18 cellular contexts compared by ENCODE assay signal in genomic region chr13:40024962-40025714, GRCh38.
DNase-seq lines count a peak whose midpoint lies in the region; ATAC-seq and TF ChIP-seq lines count a peak whose summit lies in the region.
"Had no signal": no experiment of that assay in that cellular context is flagged by ENCODE, and none has a peak within 500 bp of the region (broad histone marks: within the 10 kb centered on the region; RNA-seq: fewer than 3 reads in every experiment).

No MANE protein-coding gene starts in this region.

- H3K27ac ChIP-seq in gastroesophageal sphincter (no peak overlapping the region), smooth muscle cell (ENCODE audit: low read depth) (no peak overlapping the region), endodermal cell (ENCODE audit: low read depth, low read length) (no peak overlapping the region)
- H3K27ac ChIP-seq: A549, Peyer's patch had no signal

- no peaks in the 10 kb centered on the region for H3K27me3 Mint-ChIP-seq in activated T-cell treated with anti-CD3 and anti-CD28 coated beads, Interleukin-2, amount 50 U/mL, for 24 hours
- H3K27me3 Mint-ChIP-seq in stimulated activated naive CD8-positive, alpha-beta T cell treated with anti-CD3 and anti-CD28 coated beads, Interleukin-15, Interleukin-2, amounts not matched to agents 100 ng/mL and 50 ng/mL, for 24 hours: no peaks in the 10 kb centered on the region
- H3K27me3 Mint-ChIP-seq in stimulated activated naive CD8-positive, alpha-beta T cell treated with anti-CD3 and anti-CD28 coated beads, Interleukin-15, amount 100 ng/mL, for 72 hours: peaks cover 29% of the 10 kb centered on the region
- peaks cover 3% of the 10 kb centered on the region for H3K27me3 Mint-ChIP-seq in endodermal cell (ENCODE audit: insufficient read depth)
- H3K27me3 Mint-ChIP-seq: CD4-positive, CD25-positive, alpha-beta regulatory T cell had no signal

- H3K9me3 Mint-ChIP-seq in activated T-cell treated with anti-CD3 and anti-CD28 coated beads, Interleukin-2, amount 50 U/mL, for 24 hours: peaks cover 10% of the 10 kb centered on the region
- peaks cover 11% of the 10 kb centered on the region for H3K9me3 Mint-ChIP-seq in stimulated activated naive CD8-positive, alpha-beta T cell treated with anti-CD3 and anti-CD28 coated beads, Interleukin-15, Interleukin-2, amounts not matched to agents 100 ng/mL and 50 ng/mL, for 24 hours
- peaks cover 8 to 11% of the 10 kb centered on the region in 2 donors for H3K9me3 Mint-ChIP-seq in stimulated activated naive CD8-positive, alpha-beta T cell treated with anti-CD3 and anti-CD28 coated beads, Interleukin-15, amount 100 ng/mL, for 72 hours
- H3K9me3 Mint-ChIP-seq in endodermal cell: no peaks in the 10 kb centered on the region
- H3K9me3 Mint-ChIP-seq: H9 had no signal

- H3K4me1 Mint-ChIP-seq in activated T-cell treated with anti-CD3 and anti-CD28 coated beads, Interleukin-2, amount 50 U/mL, for 24 hours (ENCODE audit: low read depth): peaks cover 52% of the 10 kb centered on the region
- H3K4me1 Mint-ChIP-seq in stimulated activated naive CD8-positive, alpha-beta T cell treated with anti-CD3 and anti-CD28 coated beads, Interleukin-15, Interleukin-2, amounts not matched to agents 100 ng/mL and 50 ng/mL, for 24 hours (ENCODE audit: low read depth): peaks cover 52% of the 10 kb centered on the region
- peaks cover 42% of the 10 kb centered on the region for H3K4me1 Mint-ChIP-seq in stimulated activated naive CD8-positive, alpha-beta T cell treated with anti-CD3 and anti-CD28 coated beads, Interleukin-15, amount 100 ng/mL, for 72 hours
- no peaks in the 10 kb centered on the region for H3K4me1 Mint-ChIP-seq in endodermal cell
- H3K4me1 Mint-ChIP-seq: H9 had no signal

- H3K27me3 ChIP-seq in gastroesophageal sphincter: no peaks in the 10 kb centered on the region
- H3K27me3 ChIP-seq in smooth muscle cell (ENCODE audit: low read depth): no peaks in the 10 kb centered on the region
- H3K27me3 ChIP-seq in endodermal cell (ENCODE audit: control insufficient read depth, insufficient read depth, low read length, poor library complexity, severe bottlenecking): no peaks in the 10 kb centered on the region
- H3K27me3 ChIP-seq: Peyer's patch had no signal

- H4K20me1 ChIP-seq in smooth muscle cell (ENCODE audit: low read depth): no peaks in the 10 kb centered on the region

- no peak overlapping the region for H2AFZ ChIP-seq in smooth muscle cell (ENCODE audit: low read depth)

- H3K36me3 Mint-ChIP-seq in activated T-cell treated with anti-CD3 and anti-CD28 coated beads, Interleukin-2, amount 50 U/mL, for 24 hours (ENCODE audit: low read depth): peaks cover 2% of the 10 kb centered on the region
- H3K36me3 Mint-ChIP-seq in stimulated activated naive CD8-positive, alpha-beta T cell treated with anti-CD3 and anti-CD28 coated beads, Interleukin-15, Interleukin-2, amounts not matched to agents 100 ng/mL and 50 ng/mL, for 24 hours (ENCODE audit: low read depth): peaks cover 7% of the 10 kb centered on the region
- H3K36me3 Mint-ChIP-seq in endodermal cell (ENCODE audit: low read depth): no peaks in the 10 kb centered on the region
- H3K36me3 Mint-ChIP-seq: CD4-positive, CD25-positive, alpha-beta regulatory T cell had no signal

- H3K4me2 ChIP-seq in smooth muscle cell: no peak overlapping the region
- H3K4me2 ChIP-seq: A549 had no signal

- no peak for DNase-seq in activated T-cell treated with anti-CD3 and anti-CD28 coated beads, Interleukin-2, amount 50 U/mL, for 24 hours
- DNase-seq in activated T-cell treated with anti-CD3 and anti-CD28 coated beads, Interleukin-2, amount 50 U/mL, for 48 hours: no peak
- no peak for DNase-seq in stimulated activated naive CD8-positive, alpha-beta T cell treated with anti-CD3 and anti-CD28 coated beads, Interleukin-15, amount 100 ng/mL, for 72 hours
- DNase-seq in smooth muscle cell (lab: John Stamatoyannopoulos, UW; ENCODE audit: unreplicated experiment): no peak
- no peak for DNase-seq in endodermal cell
- DNase-seq: Calu3; CD4-positive, CD25-positive, alpha-beta regulatory T cell; H9; IMR-90; NCI-H1436; NCI-H2029 treated with DMSO at 0.1 percent for 48 hours; NCI-H510A treated with DMSO at 0.1 percent for 48 hours; Peyer's patch had no signal

- TF ChIP-seq CTCF in gastroesophageal sphincter (IDR thresholded peaks at IDR 0.05) (no peak), smooth muscle cell (IDR thresholded peaks at IDR 0.05; ENCODE audit: borderline replicate concordance, insufficient read depth, poor library complexity, severe bottlenecking) (no peak), endodermal cell (conservative IDR thresholded peaks at IDR 0.05) (no peak)

- H3K36me3 ChIP-seq in gastroesophageal sphincter (no peaks in the 10 kb centered on the region), smooth muscle cell (ENCODE audit: low read depth) (no peaks in the 10 kb centered on the region), endodermal cell (ENCODE audit: control insufficient read depth, insufficient read depth, low read length) (no peaks in the 10 kb centered on the region)
- H3K36me3 ChIP-seq: Peyer's patch had no signal

- peak overlapping the region; percentile 35 for H3K4me3 Mint-ChIP-seq in activated T-cell treated with anti-CD3 and anti-CD28 coated beads, Interleukin-2, amount 50 U/mL, for 24 hours
- H3K4me3 Mint-ChIP-seq in stimulated activated naive CD8-positive, alpha-beta T cell treated with anti-CD3 and anti-CD28 coated beads, Interleukin-15, Interleukin-2, amounts not matched to agents 100 ng/mL and 50 ng/mL, for 24 hours: no peak overlapping the region
- H3K4me3 Mint-ChIP-seq in stimulated activated naive CD8-positive, alpha-beta T cell treated with anti-CD3 and anti-CD28 coated beads, Interleukin-15, amount 100 ng/mL, for 72 hours: no peak overlapping the region
- no peak overlapping the region for H3K4me3 Mint-ChIP-seq in endodermal cell
- H3K4me3 Mint-ChIP-seq: H9 had no signal

- no peak for ATAC-seq in stimulated activated naive CD8-positive, alpha-beta T cell treated with anti-CD3 and anti-CD28 coated beads, Interleukin-15, amount 100 ng/mL, for 72 hours
- ATAC-seq in gastroesophageal sphincter: peak; percentile 57
- ATAC-seq in HG02623 (IDR thresholded peaks at IDR 0.05; ENCODE audit: unreplicated experiment): no peak
- ATAC-seq: A549 had no signal

- H3K9me3 ChIP-seq in gastroesophageal sphincter (no peaks in the 10 kb centered on the region), smooth muscle cell (replicated peaks; ENCODE audit: low read depth) (no peaks in the 10 kb centered on the region), endodermal cell (ENCODE audit: control insufficient read depth, low read length) (no peaks in the 10 kb centered on the region)
- H3K9me3 ChIP-seq: A549, Peyer's patch had no signal

- no peaks in the 10 kb centered on the region for H3F3A ChIP-seq in smooth muscle cell (ENCODE audit: low read depth)

- no peak for TF ChIP-seq EP300 in gastroesophageal sphincter (IDR thresholded peaks at IDR 0.05)

- peak overlapping the region; percentile 80 for H3K27ac Mint-ChIP-seq in activated T-cell treated with anti-CD3 and anti-CD28 coated beads, Interleukin-2, amount 50 U/mL, for 24 hours
- peak overlapping the region; percentile 85 for H3K27ac Mint-ChIP-seq in stimulated activated naive CD8-positive, alpha-beta T cell treated with anti-CD3 and anti-CD28 coated beads, Interleukin-15, Interleukin-2, amounts not matched to agents 100 ng/mL and 50 ng/mL, for 24 hours
- H3K27ac Mint-ChIP-seq in stimulated activated naive CD8-positive, alpha-beta T cell treated with anti-CD3 and anti-CD28 coated beads, Interleukin-15, amount 100 ng/mL, for 72 hours: peak overlapping the region in 1 of 2 donors; percentile 54
- H3K27ac Mint-ChIP-seq in endodermal cell: no peak overlapping the region
- H3K27ac Mint-ChIP-seq: H9 had no signal

- TF ChIP-seq POLR2A in gastroesophageal sphincter (IDR thresholded peaks at IDR 0.05): no peak

- H3K4me3 ChIP-seq in gastroesophageal sphincter (no peak overlapping the region), smooth muscle cell (no peak overlapping the region), endodermal cell (ENCODE audit: low read length) (no peak overlapping the region)
- H3K4me3 ChIP-seq: A549, GM12878, Peyer's patch had no signal

- WGBS in gastroesophageal sphincter (ENCODE audit: low coverage in 1 of 2), 2 donors: 57 to 83% methylated on average over 2 to 4 of the region's 4 CpGs
- WGBS in smooth muscle cell (ENCODE audit: low lambda C conversion rate): 81% methylated on average over 4 of the region's 4 CpGs
- WGBS in endodermal cell (ENCODE audit: insufficient coverage in 1 of 2, insufficient read length in 1 of 2), 2 experiments: 93 to 94% methylated on average over 2 to 4 of the region's 4 CpGs

- H3K9ac ChIP-seq in smooth muscle cell (ENCODE audit: low read depth) (no peak overlapping the region), endodermal cell (ENCODE audit: extremely low read depth, low read length, poor library complexity, severe bottlenecking) (no peak overlapping the region)

- no peaks in the 10 kb centered on the region for H3K79me2 ChIP-seq in smooth muscle cell (ENCODE audit: low read depth)

- no peaks in the 10 kb centered on the region for H3K4me1 ChIP-seq in gastroesophageal sphincter
- no peaks in the 10 kb centered on the region for H3K4me1 ChIP-seq in smooth muscle cell (ENCODE audit: low read depth)
- H3K4me1 ChIP-seq in endodermal cell (ENCODE audit: control insufficient read depth, insufficient read depth, low read length): no peaks in the 10 kb centered on the region
- H3K4me1 ChIP-seq: A549, Peyer's patch had no signal
